ENCODE assay signal across 8 cellular contexts in the genomic region with DNA sequence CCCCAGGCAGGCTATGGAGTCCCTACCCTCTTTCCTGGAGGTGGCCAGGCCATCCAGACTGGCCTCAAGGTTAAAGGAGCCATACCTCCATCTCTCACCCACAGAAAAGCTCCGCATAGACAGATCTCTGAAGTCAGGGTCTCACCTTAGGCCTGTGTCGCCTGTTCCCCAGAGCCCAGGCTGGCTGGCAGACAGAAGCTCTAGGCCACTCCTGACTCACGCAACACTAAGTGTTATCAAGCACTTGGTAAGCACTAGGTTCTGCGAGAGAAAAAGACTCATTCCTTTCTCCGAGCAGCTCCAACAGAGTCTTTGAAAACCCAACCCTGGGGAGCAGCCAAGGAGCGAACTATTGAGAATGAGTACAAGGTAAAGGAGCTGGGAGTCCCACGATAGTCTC. TPM values are rescaled to one million over a fixed set of nuclear protein-coding genes. Genes with fewer than 3 reads are reported as not detected.
DNase-seq lines count a peak whose midpoint lies in the region; ATAC-seq and TF ChIP-seq lines count a peak whose summit lies in the region.
"Had no signal": no experiment of that assay in that cellular context is flagged by ENCODE, and none has a peak within 500 bp of the region (broad histone marks: within the 10 kb centered on the region; RNA-seq: fewer than 3 reads in every experiment).

No MANE protein-coding gene starts in this region.

- H3K4me1 ChIP-seq in right cardiac atrium (ENCODE audit: control insufficient read depth, insufficient read depth, low read length) (peaks cover 27% of the 10 kb centered on the region), sigmoid colon (peaks cover 0 to 92% (median 79%) of the 10 kb centered on the region in 4 donors)

- H3K9me3 ChIP-seq in right cardiac atrium (ENCODE audit: control insufficient read depth, low read length) (no peaks in the 10 kb centered on the region), sigmoid colon (no peaks in the 10 kb centered on the region)

- H3K27ac ChIP-seq in right cardiac atrium (ENCODE audit: low read length) (peak overlapping the region; percentile 78), sigmoid colon (peak overlapping the region; percentile 93 to 99 (median 97))

- H3K36me3 ChIP-seq in H7 (replicated peaks; ENCODE audit: control insufficient read depth, insufficient read depth, low read length) (peaks cover 31% of the 10 kb centered on the region), sigmoid colon (no peaks in the 10 kb centered on the region)

- intact Hi-C loops in right cardiac atrium (cut with DNase I) (loop anchor here (5.0 to 10.0 kb wide), 9 partner anchors 110 to 262 kb away; no protein-coding TSS in a partner anchor), sigmoid colon (cut with DNase I) (loop anchor here (2.0 to 10.0 kb wide), 5 partner anchors 14 to 870 kb away; a partner anchor contains a TSS)

- no peaks in the 10 kb centered on the region for H3K27me3 ChIP-seq in H7 (ENCODE audit: control insufficient read depth, insufficient read depth, low read length)
- no peaks in the 10 kb centered on the region for H3K27me3 ChIP-seq in right cardiac atrium (ENCODE audit: control insufficient read depth, insufficient read depth)
- H3K27me3 ChIP-seq in sigmoid colon = no peaks in the 10 kb centered on the region

- no peak for TF ChIP-seq POLR2A in sigmoid colon (IDR thresholded peaks at IDR 0.05)

- ATAC-seq in right cardiac atrium = peak; percentile 19 to 28
- no peak for ATAC-seq in HG03159 (IDR thresholded peaks at IDR 0.05; ENCODE audit: unreplicated experiment)

- no peak for TF ChIP-seq CTCF in sigmoid colon (IDR thresholded peaks at IDR 0.05)

- peak; percentile 35 for DNase-seq in H7
- peak; percentile 57 for DNase-seq in RPMI7951 (ENCODE audit: low read depth)
- DNase-seq in right cardiac atrium = peak; percentile 38 to 64 (median 43)
- DNase-seq in sigmoid colon = no peak
- DNase-seq in iPS-NIHi7 (ENCODE audit: extremely low spot score) = no peak
- no peak for DNase-seq in superior temporal gyrus (ENCODE audit: extremely low spot score)
- DNase-seq: NCI-H2171 had no signal

- TF ChIP-seq EP300 in sigmoid colon (IDR thresholded peaks at IDR 0.05) = no peak

- H3K4me3 ChIP-seq in H7 (ENCODE audit: insufficient read depth, low read depth, low read length) = no peak overlapping the region
- peak overlapping the region; percentile 63 for H3K4me3 ChIP-seq in right cardiac atrium (ENCODE audit: low read length)
- no peak overlapping the region for H3K4me3 ChIP-seq in sigmoid colon

- 27% methylated on average over 7 of the region's 7 CpGs for WGBS in right cardiac atrium
- WGBS in sigmoid colon, 2 donors = 87 to 90% methylated on average over 7 of the region's 7 CpGs

RNA-seq across cellular contexts. Expression of a gene that starts 6.1 kb away (rescaled TPM):
- 78.3 and 80.4 TPM in 2 replicates for total RNA-seq in H7 (2014; rRNA removed; shearing (Covaris generic))
- total RNA-seq in RPMI7951 (2014; rRNA removed; shearing (Covaris generic)) = 8.8 and 9.0 TPM in 2 replicates
- total RNA-seq in right cardiac atrium (10 to 100 TPM; 66.3 to 97.6 (median 94.3) TPM), sigmoid colon (10 to 100 TPM; 13.2 to 29.1 (median 21.5) TPM)
- polyA plus RNA-seq in right cardiac atrium (34.8 TPM), sigmoid colon (10 to 100 TPM; 16.8 to 19.0 (median 18.3) TPM)

Comparison
In these comparisons a context has a peak if more than half of its experiments do, and no peak if none do; other contexts are left out.
1. DNase-seq: peak in H7 (single experiment), RPMI7951 (single experiment) and right cardiac atrium (3 of 3); none in sigmoid colon (single experiment), iPS-NIHi7 (single experiment) and superior temporal gyrus (single experiment).